ENCODE assay signal across 12 cellular contexts in the genomic region with DNA sequence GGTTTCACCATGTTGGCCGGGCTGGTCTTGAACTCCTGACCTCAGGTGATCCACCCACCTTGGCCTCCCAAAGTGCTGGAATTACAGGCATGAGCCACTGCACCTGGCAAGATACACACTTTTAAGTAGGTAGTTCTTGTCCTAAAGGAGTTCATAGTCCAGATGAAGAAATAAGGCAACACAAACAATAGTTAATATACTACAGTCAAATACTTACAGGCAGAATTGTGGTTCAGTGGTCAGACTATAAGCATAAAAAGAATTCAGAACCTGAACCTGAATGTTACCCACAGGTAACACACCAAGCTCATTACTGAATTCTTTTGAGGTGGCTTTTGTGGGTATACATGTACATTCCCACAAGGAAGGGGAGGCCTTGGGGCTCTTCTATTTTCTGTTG. TPM values are rescaled to one million over a fixed set of nuclear protein-coding genes. Genes with fewer than 3 reads are reported as not detected.
DNase-seq lines count a peak whose midpoint lies in the region; ATAC-seq, FAIRE-seq and TF ChIP-seq lines count a peak whose summit lies in the region.
"Had no signal": no experiment of that assay in that cellular context is flagged by ENCODE, and none has a peak within 500 bp of the region (broad histone marks: within the 10 kb centered on the region; RNA-seq: fewer than 3 reads in every experiment).

No MANE protein-coding gene starts in this region.

- in situ Hi-C loops in GM12878 (cut with MboI), result no loop called here

- TF ChIP-seq POLR2A in GM12878 (IDR thresholded peaks at IDR 0.05; ENCODE audit: low read depth, low read length), result no peak

- ATAC-seq in activated CD4-positive, alpha-beta T cell treated with anti-CD3 and anti-CD28 coated beads for 36 hours, result no peak
- no peak for ATAC-seq in GM12878
- no peak for ATAC-seq in GM21737 (IDR thresholded peaks at IDR 0.05; ENCODE audit: unreplicated experiment)

- no peak for TF ChIP-seq CTCF in MM.1S (IDR thresholded peaks at IDR 0.05; ENCODE audit: low read length)
- TF ChIP-seq CTCF in GM12878 (IDR thresholded peaks at IDR 0.05 in 2 of 3, conservative IDR thresholded peaks at IDR 0.05 in 1 of 3; ENCODE audit: control insufficient read depth in 2 of 3, extremely low read depth in 1 of 3, insufficient read depth in 1 of 3, low read depth in 3 of 3, low read length in 3 of 3), result no peak

- H3K4me1 Mint-ChIP-seq in activated CD4-positive, alpha-beta T cell treated with anti-CD3 and anti-CD28 coated beads for 36 hours, result peaks cover 21% of the 10 kb centered on the region

- H3K9me3 ChIP-seq in MM.1S (replicated peaks; ENCODE audit: insufficient read depth, low read length) (no peaks in the 10 kb centered on the region), GM12878 (replicated peaks; ENCODE audit: control insufficient read depth, insufficient read depth, low read length) (no peaks in the 10 kb centered on the region), trophoblast cell (ENCODE audit: insufficient read depth, low read depth, low read length) (peaks cover 2% of the 10 kb centered on the region), SJCRH30 (replicated peaks) (no peaks in the 10 kb centered on the region)
- H3K9me3 ChIP-seq: thoracic aorta had no signal

- no peak overlapping the region for H2AFZ ChIP-seq in MM.1S (ENCODE audit: low read length)
- no peak overlapping the region for H2AFZ ChIP-seq in GM12878 (ENCODE audit: control insufficient read depth, low read depth, low read length)
- H2AFZ ChIP-seq in trophoblast cell (ENCODE audit: insufficient read depth, low read length, poor library complexity), result no peak overlapping the region

- H3K4me3 Mint-ChIP-seq in activated CD4-positive, alpha-beta T cell treated with anti-CD3 and anti-CD28 coated beads for 36 hours, result peak overlapping the region; percentile 94

- H3K36me3 Mint-ChIP-seq in activated CD4-positive, alpha-beta T cell treated with anti-CD3 and anti-CD28 coated beads for 36 hours (ENCODE audit: low read depth), result peaks cover 12% of the 10 kb centered on the region

- H2BK12ac ChIP-seq in trophoblast cell (ENCODE audit: low read length), result no peak overlapping the region

- H3K14ac ChIP-seq in trophoblast cell (ENCODE audit: low read length), result no peak overlapping the region

- H3K27ac ChIP-seq in MM.1S (ENCODE audit: low read length) (no peak overlapping the region), GM12878 (ENCODE audit: control insufficient read depth, insufficient read depth) (no peak overlapping the region), trophoblast cell (ENCODE audit: low read depth, low read length) (no peak overlapping the region), SJCRH30 (no peak overlapping the region)
- H3K27ac ChIP-seq: thoracic aorta had no signal

- peaks cover 2% of the 10 kb centered on the region for H3K79me1 ChIP-seq in trophoblast cell (ENCODE audit: low read length)

- 0 out of 2 replicates have a peak, but pooled peaks cover 3% of the 10 kb centered on the region for H3K36me3 ChIP-seq in MM.1S (replicated peaks; ENCODE audit: insufficient read depth, low read length)
- peaks cover 0 to 2% of the 10 kb centered on the region in 2 experiments; a peak in 1 of 4 replicates for H3K36me3 ChIP-seq in GM12878 (ENCODE audit: control insufficient read depth in 2 of 2, insufficient read depth in 2 of 2, low read length in 1 of 2)
- H3K36me3 ChIP-seq in trophoblast cell (ENCODE audit: control insufficient read depth in 1 of 2, insufficient read depth in 2 of 2, low read length in 2 of 2), result peaks cover 7 to 9% of the 10 kb centered on the region in 2 experiments
- H3K36me3 ChIP-seq in SJCRH30, result peaks cover 13% of the 10 kb centered on the region

- H3K4me3 ChIP-seq in MM.1S (ENCODE audit: low read length) (no peak overlapping the region), GM12878 (peak overlapping the region; percentile 96; the same call in 1 of the 2 replicates), trophoblast cell (ENCODE audit: low read depth, low read length) (no peak overlapping the region), SJCRH30 (no peak overlapping the region)

- no peak overlapping the region for H4K12ac ChIP-seq in trophoblast cell (ENCODE audit: low read depth, low read length)

- H4K91ac ChIP-seq in trophoblast cell (ENCODE audit: low read depth, low read length), result no peak overlapping the region

- POLR2A ChIA-PET in activated CD4-positive, alpha-beta T cell treated with anti-CD3 and anti-CD28 coated beads for 36 hours (lab: Charles Lee), result no interaction called here
- POLR2A ChIA-PET in GM12878 (lab: Charles Lee), result no interaction called here

- H3K79me2 ChIP-seq in MM.1S (ENCODE audit: low read length), result peaks cover 59% of the 10 kb centered on the region
- peaks cover 31% of the 10 kb centered on the region for H3K79me2 ChIP-seq in GM12878 (ENCODE audit: control insufficient read depth, insufficient read depth, low read length)
- H3K79me2 ChIP-seq in trophoblast cell (ENCODE audit: control insufficient read depth, insufficient read depth, low read length, poor library complexity), result peaks cover 7% of the 10 kb centered on the region

- no TSS peak for BruUV-seq in GM12878 (replicated peaks; lab: Mats Ljungman, UMichigan)

- H3F3A ChIP-seq in MM.1S (ENCODE audit: insufficient read depth, low read length), result no peaks in the 10 kb centered on the region; the same call in 1 of the 2 replicates

- H3K9me3 Mint-ChIP-seq in activated CD4-positive, alpha-beta T cell treated with anti-CD3 and anti-CD28 coated beads for 36 hours (ENCODE audit: low read depth), result no peaks in the 10 kb centered on the region

- H3K18ac ChIP-seq in trophoblast cell (ENCODE audit: low read length), result no peak overlapping the region

- CTCF ChIA-PET in activated CD4-positive, alpha-beta T cell treated with anti-CD3 and anti-CD28 coated beads for 36 hours (lab: Charles Lee), result no interaction called here
- CTCF ChIA-PET in GM12878 (lab: Yijun Ruan, JAX), result interaction anchor here (1.0 to 1.2 kb wide), 2 partner anchors 8 to 92 kb away, joined by 3 read pairs; no protein-coding TSS in a partner anchor

- H3K4ac ChIP-seq in trophoblast cell (ENCODE audit: low read depth, low read length), result peak overlapping the region; percentile 38

- no peaks in the 10 kb centered on the region for H3K9me2 ChIP-seq in MM.1S (replicated peaks; ENCODE audit: insufficient read depth, low read length)

- RAD21 ChIA-PET in GM12878 (lab: Charles Lee; ENCODE audit: unreplicated experiment), result no interaction called here

- 92% methylated on average over 1 of the region's 1 CpG for WGBS in GM12878 (ENCODE audit: insufficient coverage, insufficient replicate concordance, low lambda C conversion rate, missing lambda C conversion rate)
- no CpG with 5 or more reads among the region's 1 CpG for WGBS in trophoblast cell (ENCODE audit: extremely low coverage, insufficient coverage, insufficient read length)

- intact Hi-C loops in activated CD4-positive, alpha-beta T cell treated with anti-CD3 and anti-CD28 coated beads for 36 hours (cut with DNase I, micrococcal nuclease), result loop anchor here in 1 of 2 experiments (10.0 kb wide), 1 partner anchor 687 kb away; a partner anchor contains a TSS
- intact Hi-C loops in GM12878 (cut with micrococcal nuclease; ENCODE audit: unreplicated experiment), result loop anchor here (10.0 kb wide), 1 partner anchor 223 kb away; no protein-coding TSS in a partner anchor

- H3K9ac ChIP-seq in MM.1S (ENCODE audit: low read length) (peak overlapping the region; percentile 78; the same call in 1 of the 2 replicates), GM12878 (ENCODE audit: control insufficient read depth, insufficient read depth, low read length) (no peak overlapping the region; the same call in 1 of the 2 replicates), trophoblast cell (ENCODE audit: low read length) (no peak overlapping the region)

- no peak overlapping the region for H2AK5ac ChIP-seq in trophoblast cell (ENCODE audit: low read length)

- TF ChIP-seq EP300 in GM12878 (IDR thresholded peaks at IDR 0.05; ENCODE audit: borderline replicate concordance in 1 of 2, control insufficient read depth in 1 of 2, low read depth in 2 of 2, low read length in 2 of 2), result no peak

- H3K4me2 ChIP-seq in MM.1S (ENCODE audit: low read depth, low read length) (no peak overlapping the region), GM12878 (ENCODE audit: control insufficient read depth, insufficient read depth) (peak overlapping the region; percentile 72; the same call in 1 of the 2 replicates), trophoblast cell (ENCODE audit: low read length) (no peak overlapping the region)

- no peak overlapping the region for H3K27ac Mint-ChIP-seq in activated CD4-positive, alpha-beta T cell treated with anti-CD3 and anti-CD28 coated beads for 36 hours

- SMC1A ChIA-PET in GM12878 (lab: Charles Lee; ENCODE audit: uncharacterized antibody, unreplicated experiment), result no interaction called here

- no peak overlapping the region for H2BK5ac ChIP-seq in trophoblast cell (ENCODE audit: low read depth, low read length, poor library complexity)

- no peak overlapping the region for H3K23ac ChIP-seq in trophoblast cell (ENCODE audit: low read length)

- no peaks in the 10 kb centered on the region for H4K20me1 ChIP-seq in MM.1S (ENCODE audit: insufficient read depth, low read length)
- H4K20me1 ChIP-seq in GM12878 (ENCODE audit: control insufficient read depth, insufficient read depth), result no peaks in the 10 kb centered on the region

- DNase-seq in activated CD4-positive, alpha-beta T cell treated with anti-CD3 and anti-CD28 coated beads for 36 hours, result no peak
- no peak for DNase-seq in activated CD4-positive, alpha-beta T cell treated with anti-CD3 and anti-CD28 coated beads, Interleukin-2, amount 50 U/mL, for 48 hours
- no peak for DNase-seq in MM.1S
- no peak for DNase-seq in GM12878 (ENCODE audit: low read depth, low spot score)
- no peak for DNase-seq in trophoblast cell
- DNase-seq in amygdala (lab: John Stamatoyannopoulos, UW), result no peak
- DNase-seq in SJCRH30, result no peak
- DNase-seq: T-helper 1 cell had no signal

- H3K27me3 ChIP-seq in MM.1S (replicated peaks; ENCODE audit: insufficient read depth, low read length) (peaks cover 21% of the 10 kb centered on the region), GM12878 (replicated peaks in 1 of 2; ENCODE audit: control insufficient read depth in 2 of 2, insufficient read depth in 2 of 2, low read length in 1 of 2) (no peaks in the 10 kb centered on the region), trophoblast cell (ENCODE audit: insufficient read depth, low read length) (no peaks in the 10 kb centered on the region), SJCRH30 (no peaks in the 10 kb centered on the region)

- no peak for FAIRE-seq in GM12878 (lab: Jason Lieb, UNC)
- FAIRE-seq: A204.1, D721Med had no signal

- H4K8ac ChIP-seq in trophoblast cell (ENCODE audit: low read depth, low read length), result no peak overlapping the region

- H3K4me1 ChIP-seq in MM.1S (ENCODE audit: low read length) (peaks cover 8% of the 10 kb centered on the region), GM12878 (ENCODE audit: control insufficient read depth, insufficient read depth, low read length) (no peaks in the 10 kb centered on the region; the same call in 1 of the 2 replicates), trophoblast cell (ENCODE audit: control insufficient read depth in 1 of 2, insufficient read depth in 2 of 2, low read length in 2 of 2) (peaks cover 0 to 7% of the 10 kb centered on the region in 2 experiments), SJCRH30 (peaks cover 21% of the 10 kb centered on the region)

- no peaks in the 10 kb centered on the region for H3K27me3 Mint-ChIP-seq in activated CD4-positive, alpha-beta T cell treated with anti-CD3 and anti-CD28 coated beads for 36 hours

- TF ChIP-seq RAD21 in GM12878 (IDR thresholded peaks at IDR 0.05; ENCODE audit: insufficient read depth, low read depth, low read length), result no peak

- no peak overlapping the region for H2BK120ac ChIP-seq in trophoblast cell (ENCODE audit: insufficient read depth, low read length, poor library complexity)

RNA-seq across cellular contexts. Expression of a gene that starts 1.8 kb away (rescaled TPM):
- total RNA-seq in activated CD4-positive, alpha-beta T cell treated with anti-CD3 and anti-CD28 coated beads for 36 hours, result 100 to 1,000 TPM; 132 to 149 TPM
- 55.7 and 56.3 TPM in 2 replicates for total RNA-seq in GM12878 (2013; cell fraction: nucleolus; rRNA removed)
- 185 and 207 TPM in 2 replicates for total RNA-seq in GM12878 (2014; rRNA removed)
- 147 and 157 TPM in 2 replicates for total RNA-seq in GM12878 (2014; rRNA removed; fragmentation: Illumina TruSeq; extraction: Trizol)
- total RNA-seq in GM12878 (2021), result 122 and 124 TPM in 2 replicates
- polyA plus RNA-seq in GM12878 (2011; ENCODE audit: low read depth), result 68.9 TPM
- polyA plus RNA-seq in GM12878 (2011; rRNA removed), result 319 and 379 TPM in 2 replicates
- polyA plus RNA-seq in GM12878 (2011; cell fraction: cytosol; rRNA removed), result 203 and 219 TPM in 2 replicates
- 140 and 142 TPM in 2 replicates for polyA plus RNA-seq in GM12878 (2011; cell fraction: nucleus; rRNA removed)
- 83.3 and 94.6 TPM in 2 replicates for polyA plus RNA-seq in GM12878 (2012)
- 192 and 230 TPM in 2 replicates for polyA plus RNA-seq in GM12878 (2014; fragmentation: Illumina TruSeq; extraction: Trizol)
- 100 to 1,000 TPM; 101 to 215 TPM for polyA plus RNA-seq in GM12878 (2014; fragmentation: Nextera tagmentation; extraction: Ambion mirVana)
- polyA plus RNA-seq in GM12878 (2014; rRNA removed), result 164 and 174 TPM in 2 replicates
- 100 to 1,000 TPM; 249 to 263 TPM for polyA plus RNA-seq in GM12878 (2016; fragmentation: Nextera tagmentation; extraction: Ambion mirVana)
- 175 and 344 TPM in 2 replicates for polyA minus RNA-seq in GM12878 (2011; rRNA and poly(A)+ RNA removed)
- polyA minus RNA-seq in GM12878 (2011; cell fraction: cytosol; rRNA and poly(A)+ RNA removed), result 61.1 and 65.6 TPM in 2 replicates
- 35.7 and 49.8 TPM in 2 replicates for polyA minus RNA-seq in GM12878 (2011; cell fraction: nucleus; rRNA and poly(A)+ RNA removed)
- 101 and 104 TPM in 2 replicates for polyA plus RNA-seq in trophoblast cell (2013)
- total RNA-seq in SJCRH30 (2014; rRNA removed; shearing (Covaris generic)), result 243 and 247 TPM in 2 replicates

RNA-seq across cellular contexts. Expression of a gene that starts 40.3 kb away (rescaled TPM):
- total RNA-seq in activated CD4-positive, alpha-beta T cell treated with anti-CD3 and anti-CD28 coated beads for 36 hours, result 10 to 100 TPM; 30.7 to 32.0 TPM
- 43.4 and 49.5 TPM in 2 replicates for total RNA-seq in GM12878 (2013; cell fraction: nucleolus; rRNA removed)
- 14.1 and 20.3 TPM in 2 replicates for total RNA-seq in GM12878 (2014; rRNA removed)
- total RNA-seq in GM12878 (2014; rRNA removed; fragmentation: Illumina TruSeq; extraction: Trizol), result 6.9 and 8.4 TPM in 2 replicates
- total RNA-seq in GM12878 (2021), result 23.9 and 30.5 TPM in 2 replicates
- polyA plus RNA-seq in GM12878 (2011; ENCODE audit: low read depth), result 5.8 TPM
- polyA plus RNA-seq in GM12878 (2011; rRNA removed), result 3.1 and 6.0 TPM in 2 replicates
- polyA plus RNA-seq in GM12878 (2011; cell fraction: cytosol; rRNA removed), result 13.5 and 14.9 TPM in 2 replicates
- 35.1 and 53.1 TPM in 2 replicates for polyA plus RNA-seq in GM12878 (2011; cell fraction: nucleus; rRNA removed)
- polyA plus RNA-seq in GM12878 (2012), result 12.8 and 15.0 TPM in 2 replicates
- 1.6 and 7.6 TPM in 2 replicates for polyA plus RNA-seq in GM12878 (2014; fragmentation: Illumina TruSeq; extraction: Trizol)
- polyA plus RNA-seq in GM12878 (2014; fragmentation: Nextera tagmentation; extraction: Ambion mirVana), result under 1 TPM; 0.24 to 0.75 TPM
- 21.4 and 23.3 TPM in 2 replicates for polyA plus RNA-seq in GM12878 (2014; rRNA removed)
- 10 to 100 TPM in 1 of 2 experiments, 1 to 10 TPM in 1; 4.2 to 19.3 TPM for polyA plus RNA-seq in GM12878 (2016; fragmentation: Nextera tagmentation; extraction: Ambion mirVana)
- polyA minus RNA-seq in GM12878 (2011; rRNA and poly(A)+ RNA removed), result 20.3 and 23.7 TPM in 2 replicates
- polyA minus RNA-seq in GM12878 (2011; cell fraction: cytosol; rRNA and poly(A)+ RNA removed), result 11.9 and 15.8 TPM in 2 replicates
- 10.8 and 15.6 TPM in 2 replicates for polyA minus RNA-seq in GM12878 (2011; cell fraction: nucleus; rRNA and poly(A)+ RNA removed)
- 47.8 and 48.3 TPM in 2 replicates for polyA plus RNA-seq in trophoblast cell (2013)
- 77.9 and 83.3 TPM in 2 replicates for total RNA-seq in SJCRH30 (2014; rRNA removed; shearing (Covaris generic))
